ENCODE assay signal across 23 cellular contexts in genomic region chr16:65180986-65181710, GRCh38. TPM values are rescaled to one million over a fixed set of nuclear protein-coding genes. Genes with fewer than 3 reads are reported as not detected.
DNase-seq lines count a peak whose midpoint lies in the region; ATAC-seq and TF ChIP-seq lines count a peak whose summit lies in the region.
"Had no signal": no experiment of that assay in that cellular context is flagged by ENCODE, and none has a peak within 500 bp of the region (broad histone marks: within the 10 kb centered on the region; RNA-seq: fewer than 3 reads in every experiment).

No MANE protein-coding gene starts in this region.

- POLR2A ChIA-PET in activated CD4-positive, alpha-beta memory T cell treated with anti-CD3 and anti-CD28 coated beads for 36 hours (lab: Charles Lee): no interaction called here

- H3K27ac Mint-ChIP-seq in nephron: peak overlapping the region; percentile 89 to 97 (median 94)
- H3K27ac Mint-ChIP-seq in activated CD4-positive, alpha-beta memory T cell treated with anti-CD3 and anti-CD28 coated beads for 36 hours: no peak overlapping the region
- H3K27ac Mint-ChIP-seq: activated naive CD8-positive, alpha-beta T cell treated with anti-CD3 and anti-CD28 coated beads, Interleukin-2, amount 10 ng/mL, durations not matched to agents 7 days and 5 days; activated T-helper 17 cell treated with anti-CD3 and anti-CD28 coated beads, Interleukin-2, amount 50 U/mL, for 72 hours; neural progenitor cell; type B pancreatic cell had no signal

- CTCF ChIA-PET in activated CD4-positive, alpha-beta memory T cell treated with anti-CD3 and anti-CD28 coated beads for 36 hours (lab: Charles Lee): no interaction called here

- intact Hi-C loops in activated CD4-positive, alpha-beta memory T cell treated with anti-CD3 and anti-CD28 coated beads for 36 hours (cut with micrococcal nuclease): no loop called here

- peaks cover 4% of the 10 kb centered on the region for H3K27me3 Mint-ChIP-seq in nephron (ENCODE audit: low read depth)
- H3K27me3 Mint-ChIP-seq in activated CD4-positive, alpha-beta memory T cell treated with anti-CD3 and anti-CD28 coated beads for 36 hours: no peaks in the 10 kb centered on the region
- H3K27me3 Mint-ChIP-seq: activated naive CD8-positive, alpha-beta T cell treated with anti-CD3 and anti-CD28 coated beads, Interleukin-2, amount 10 ng/mL, durations not matched to agents 7 days and 5 days; activated T-helper 17 cell treated with anti-CD3 and anti-CD28 coated beads, Interleukin-2, amount 50 U/mL, for 72 hours had no signal

- H3K9me3 Mint-ChIP-seq in nephron: no peaks in the 10 kb centered on the region
- H3K9me3 Mint-ChIP-seq in activated CD4-positive, alpha-beta memory T cell treated with anti-CD3 and anti-CD28 coated beads for 36 hours: peaks cover 8% of the 10 kb centered on the region
- H3K9me3 Mint-ChIP-seq: neural progenitor cell, type B pancreatic cell had no signal

- ATAC-seq in GM21381 (IDR thresholded peaks at IDR 0.05; ENCODE audit: unreplicated experiment) (no peak), HG02885 (IDR thresholded peaks at IDR 0.05; ENCODE audit: poor library complexity, unreplicated experiment) (no peak)
- ATAC-seq: activated T-helper 17 cell treated with anti-CD3 and anti-CD28 coated beads, Interleukin-2, amount 50 U/mL, for 72 hours had no signal

- peak; percentile 47 for DNase-seq in AG09319 (ENCODE audit: extremely low read depth, low read depth)
- peak; percentile 7 for DNase-seq in GM04503 (ENCODE audit: low read depth)
- DNase-seq in dedifferentiated amniotic fluid mesenchymal stem cell (ENCODE audit: extremely low spot score): peak; percentile 37
- no peak for DNase-seq in activated CD4-positive, alpha-beta memory T cell treated with anti-CD3 and anti-CD28 coated beads for 36 hours
- no peak for DNase-seq in HT-29 (ENCODE audit: low spot score)
- DNase-seq: activated CD4-positive, alpha-beta T cell treated with anti-CD3 and anti-CD28 coated beads for 4 hours; activated naive CD8-positive, alpha-beta T cell treated with anti-CD3 and anti-CD28 coated beads, Interleukin-2, amount 10 ng/mL, durations not matched to agents 7 days and 5 days; BE2C; cortex of kidney; islet precursor cell; NCI-H1436 treated with DMSO at 0.1 percent for 48 hours; NCI-H69; SHP77 treated with DMSO at 0.1 percent for 48 hours; stomach had no signal

- peaks cover 73% of the 10 kb centered on the region for H3K4me1 Mint-ChIP-seq in nephron
- no peaks in the 10 kb centered on the region for H3K4me1 Mint-ChIP-seq in activated CD4-positive, alpha-beta memory T cell treated with anti-CD3 and anti-CD28 coated beads for 36 hours (ENCODE audit: low read depth)
- H3K4me1 Mint-ChIP-seq: activated naive CD8-positive, alpha-beta T cell treated with anti-CD3 and anti-CD28 coated beads, Interleukin-2, amount 10 ng/mL, durations not matched to agents 7 days and 5 days; activated T-helper 17 cell treated with anti-CD3 and anti-CD28 coated beads, Interleukin-2, amount 50 U/mL, for 72 hours had no signal

- no peaks in the 10 kb centered on the region for H3K36me3 Mint-ChIP-seq in nephron (ENCODE audit: low read depth)
- no peaks in the 10 kb centered on the region for H3K36me3 Mint-ChIP-seq in activated CD4-positive, alpha-beta memory T cell treated with anti-CD3 and anti-CD28 coated beads for 36 hours
- H3K36me3 Mint-ChIP-seq: activated naive CD8-positive, alpha-beta T cell treated with anti-CD3 and anti-CD28 coated beads, Interleukin-2, amount 10 ng/mL, durations not matched to agents 7 days and 5 days; brain; neural progenitor cell; type B pancreatic cell had no signal

- peak; percentile 24 for TF ChIP-seq CTCF in AG09319 (IDR thresholded peaks at IDR 0.05; ENCODE audit: low read depth, low read length)
- peak in 1 of 3 experiments; percentile 10 for TF ChIP-seq CTCF in nephron (IDR thresholded peaks at IDR 0.05; ENCODE audit: unreplicated experiment in 3 of 3)

- peak overlapping the region in 1 of 3 experiments; percentile 45 for H3K4me3 Mint-ChIP-seq in nephron
- H3K4me3 Mint-ChIP-seq in activated CD4-positive, alpha-beta memory T cell treated with anti-CD3 and anti-CD28 coated beads for 36 hours: no peak overlapping the region
- H3K4me3 Mint-ChIP-seq: activated naive CD8-positive, alpha-beta T cell treated with anti-CD3 and anti-CD28 coated beads, Interleukin-2, amount 10 ng/mL, durations not matched to agents 7 days and 5 days; activated T-helper 17 cell treated with anti-CD3 and anti-CD28 coated beads, Interleukin-2, amount 50 U/mL, for 72 hours; brain; neural progenitor cell; type B pancreatic cell had no signal

RNA-seq across cellular contexts. Expression of gene CDH11, which starts 59.3 kb away (rescaled TPM):
- total RNA-seq in activated CD4-positive, alpha-beta memory T cell treated with anti-CD3 and anti-CD28 coated beads for 36 hours: not detected
- total RNA-seq in HT-29 (2014; rRNA removed; shearing (Covaris generic)): not detected in 2 replicates
- total RNA-seq: activated naive CD8-positive, alpha-beta T cell treated with anti-CD3 and anti-CD28 coated beads, Interleukin-2, amount 10 ng/mL, durations not matched to agents 7 days and 5 days; activated T-helper 17 cell treated with anti-CD3 and anti-CD28 coated beads, Interleukin-2, amount 50 U/mL, for 72 hours; G401; T-helper 1 cell treated with Interleukin-12 subunit alpha and Interleukin-12 subunit beta and Interleukin-4 antibody, amounts not matched to agents 30 ng/mL and 1 ng/mL, for 36 hours had no signal

Comparison
In these comparisons a context has a peak if more than half of its experiments do, and no peak if none do; other contexts are left out.
1. DNase-seq: peak in AG09319 (single experiment), GM04503 (single experiment) and dedifferentiated amniotic fluid mesenchymal stem cell (single experiment); none in activated CD4-positive, alpha-beta memory T cell treated with anti-CD3 and anti-CD28 coated beads for 36 hours (single experiment) and HT-29 (single experiment).